In the genomic region with DNA sequence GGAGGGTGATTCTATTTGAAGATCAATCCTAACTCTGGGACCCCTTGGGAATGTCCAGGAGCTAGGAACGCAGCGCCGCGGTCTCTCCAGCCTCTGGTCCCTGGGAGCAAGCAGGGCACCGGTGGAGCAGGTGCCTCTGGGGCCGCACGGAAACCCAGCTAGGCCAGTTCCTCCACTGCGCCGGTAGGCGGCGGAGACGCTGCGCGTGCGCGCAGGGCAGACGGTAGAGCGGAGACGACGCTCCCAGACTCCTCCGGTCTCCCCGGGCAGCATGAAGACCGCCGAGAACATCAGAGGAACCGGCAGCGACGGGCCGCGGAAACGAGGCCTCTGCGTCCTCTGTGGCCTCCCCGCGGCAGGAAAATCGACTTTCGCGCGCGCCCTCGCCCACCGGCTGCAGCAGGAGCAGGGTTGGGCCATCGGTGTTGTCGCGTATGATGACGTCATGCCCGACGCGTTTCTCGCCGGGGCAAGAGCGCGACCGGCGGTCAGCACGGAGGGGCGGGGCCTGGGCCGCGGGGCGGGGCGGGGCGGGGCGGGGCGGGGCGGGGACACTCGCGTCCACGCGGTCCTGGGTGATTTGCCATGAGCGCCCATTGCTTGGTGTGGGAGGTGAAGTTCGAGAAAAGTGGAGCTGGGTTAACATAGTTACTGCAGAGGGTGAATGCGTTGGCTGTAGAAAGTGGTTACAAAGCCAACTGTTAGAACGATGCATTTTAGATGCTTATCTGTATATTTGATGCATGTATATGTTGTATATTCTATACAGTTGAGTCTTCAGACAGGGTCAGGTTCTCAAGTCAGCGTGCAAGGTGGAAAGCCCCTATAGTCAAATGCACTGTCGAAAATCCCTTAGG, we compare ENCODE assay signal across 1 cellular context.
TF ChIP-seq lines count a peak whose summit lies in the region.

A gene with protein sequence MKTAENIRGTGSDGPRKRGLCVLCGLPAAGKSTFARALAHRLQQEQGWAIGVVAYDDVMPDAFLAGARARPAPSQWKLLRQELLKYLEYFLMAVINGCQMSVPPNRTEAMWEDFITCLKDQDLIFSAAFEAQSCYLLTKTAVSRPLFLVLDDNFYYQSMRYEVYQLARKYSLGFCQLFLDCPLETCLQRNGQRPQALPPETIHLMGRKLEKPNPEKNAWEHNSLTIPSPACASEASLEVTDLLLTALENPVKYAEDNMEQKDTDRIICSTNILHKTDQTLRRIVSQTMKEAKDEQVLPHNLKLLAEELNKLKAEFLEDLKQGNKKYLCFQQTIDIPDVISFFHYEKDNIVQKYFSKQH (plus strand): TSS at position 193 of the 857 bp plus-strand sequence. CDS start 79 bp downstream, at position 272.

TF ChIP-seq in GM12878, 131 proteins besides CTCF, POLR2A, EP300 and RAD21 (continued from another document):
- TF ChIP-seq, protein P1, sequence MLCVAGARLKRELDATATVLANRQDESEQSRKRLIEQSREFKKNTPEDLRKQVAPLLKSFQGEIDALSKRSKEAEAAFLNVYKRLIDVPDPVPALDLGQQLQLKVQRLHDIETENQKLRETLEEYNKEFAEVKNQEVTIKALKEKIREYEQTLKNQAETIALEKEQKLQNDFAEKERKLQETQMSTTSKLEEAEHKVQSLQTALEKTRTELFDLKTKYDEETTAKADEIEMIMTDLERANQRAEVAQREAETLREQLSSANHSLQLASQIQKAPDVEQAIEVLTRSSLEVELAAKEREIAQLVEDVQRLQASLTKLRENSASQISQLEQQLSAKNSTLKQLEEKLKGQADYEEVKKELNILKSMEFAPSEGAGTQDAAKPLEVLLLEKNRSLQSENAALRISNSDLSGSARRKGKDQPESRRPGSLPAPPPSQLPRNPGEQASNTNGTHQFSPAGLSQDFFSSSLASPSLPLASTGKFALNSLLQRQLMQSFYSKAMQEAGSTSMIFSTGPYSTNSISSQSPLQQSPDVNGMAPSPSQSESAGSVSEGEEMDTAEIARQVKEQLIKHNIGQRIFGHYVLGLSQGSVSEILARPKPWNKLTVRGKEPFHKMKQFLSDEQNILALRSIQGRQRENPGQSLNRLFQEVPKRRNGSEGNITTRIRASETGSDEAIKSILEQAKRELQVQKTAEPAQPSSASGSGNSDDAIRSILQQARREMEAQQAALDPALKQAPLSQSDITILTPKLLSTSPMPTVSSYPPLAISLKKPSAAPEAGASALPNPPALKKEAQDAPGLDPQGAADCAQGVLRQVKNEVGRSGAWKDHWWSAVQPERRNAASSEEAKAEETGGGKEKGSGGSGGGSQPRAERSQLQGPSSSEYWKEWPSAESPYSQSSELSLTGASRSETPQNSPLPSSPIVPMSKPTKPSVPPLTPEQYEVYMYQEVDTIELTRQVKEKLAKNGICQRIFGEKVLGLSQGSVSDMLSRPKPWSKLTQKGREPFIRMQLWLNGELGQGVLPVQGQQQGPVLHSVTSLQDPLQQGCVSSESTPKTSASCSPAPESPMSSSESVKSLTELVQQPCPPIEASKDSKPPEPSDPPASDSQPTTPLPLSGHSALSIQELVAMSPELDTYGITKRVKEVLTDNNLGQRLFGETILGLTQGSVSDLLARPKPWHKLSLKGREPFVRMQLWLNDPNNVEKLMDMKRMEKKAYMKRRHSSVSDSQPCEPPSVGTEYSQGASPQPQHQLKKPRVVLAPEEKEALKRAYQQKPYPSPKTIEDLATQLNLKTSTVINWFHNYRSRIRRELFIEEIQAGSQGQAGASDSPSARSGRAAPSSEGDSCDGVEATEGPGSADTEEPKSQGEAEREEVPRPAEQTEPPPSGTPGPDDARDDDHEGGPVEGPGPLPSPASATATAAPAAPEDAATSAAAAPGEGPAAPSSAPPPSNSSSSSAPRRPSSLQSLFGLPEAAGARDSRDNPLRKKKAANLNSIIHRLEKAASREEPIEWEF (IDR thresholded peaks at IDR 0.05; ENCODE audit: insufficient replicate concordance, low read depth, low read length) = no peak
